Comparison of ENCODE assay signal across 8 cellular contexts in genomic region chr9:4679268-4680177, GRCh38. TPM values are rescaled to one million over a fixed set of nuclear protein-coding genes. Genes with fewer than 3 reads are reported as not detected.
DNase-seq lines count a peak whose midpoint lies in the region; ATAC-seq, FAIRE-seq and TF ChIP-seq lines count a peak whose summit lies in the region.

Gene CDC37L1, plus strand, starts transcription at chr9:4679569. Its CDS starts 199 bp downstream, at chr9:4679768.

- intact Hi-C loops in left ventricle myocardium superior (cut with micrococcal nuclease) (no loop called here), prostate gland (cut with DNase I) (loop anchor here (10.0 kb wide), 1 partner anchor 945 kb away; the partner anchor contains the start of gene RIC1)

- peak; percentile 27 to 88 (median 70) for TF ChIP-seq CTCF in prostate gland (IDR thresholded peaks at IDR 0.05)

- DNase-seq in GM12892 (ENCODE audit: insufficient read length) (peak; percentile 84), NCI-H146 (lab: John Stamatoyannopoulos, UW) (peak; percentile 97), T-helper 1 cell (peak; percentile 95 to 99 (median 98)), amygdala (lab: John Stamatoyannopoulos, UW) (peak; percentile 87 to 99 (median 95)), left ventricle myocardium superior (peak; percentile 99), prostate gland (ENCODE audit: low spot score) (peak; percentile 98), urothelium cell line (ENCODE audit: low spot score) (peak; percentile 91)

- TF ChIP-seq POLR2A in GM12892 (IDR thresholded peaks at IDR 0.05; ENCODE audit: low read depth, low read length) (peak; percentile 94), prostate gland (IDR thresholded peaks at IDR 0.05) (peak; percentile 99)

- H3K4me1 ChIP-seq in prostate gland (replicated peaks): no peaks in the 10 kb centered on the region

- ATAC-seq in HG02852 (IDR thresholded peaks at IDR 0.05; ENCODE audit: unreplicated experiment) (peak; percentile 97), left ventricle myocardium superior (peak; percentile 99)

- no peaks in the 10 kb centered on the region for H3K9me3 ChIP-seq in prostate gland

- under 1% methylated on average over 59 of the region's 66 CpGs for WGBS in prostate gland

- H3K4me3 ChIP-seq in prostate gland: peak within 1 kb of the TSS; percentile 54 to 92

- peak within 1 kb of the TSS; percentile 94 to 98 for H3K27ac ChIP-seq in prostate gland

- no peaks in the 10 kb centered on the region for H3K36me3 ChIP-seq in prostate gland

- H3K27me3 ChIP-seq in prostate gland (replicated peaks; ENCODE audit: insufficient read depth): no peaks in the 10 kb centered on the region

- FAIRE-seq in GM12892 (lab: Jason Lieb, UNC) (peak; percentile 96), urothelium cell line (lab: Jason Lieb, UNC) (no peak)

RNA-seq across cellular contexts. Expression of gene CDC37L1, which starts in this region (rescaled TPM):
- 8.4 TPM for polyA plus RNA-seq in GM12892 (2012; ENCODE audit: missing spikeins)
- total RNA-seq in left ventricle myocardium superior: 35.3 TPM
- 10 to 100 TPM; 29.2 to 37.7 TPM for total RNA-seq in prostate gland

Comparison
In these comparisons a context has a peak if more than half of its experiments do, and no peak if none do; other contexts are left out.
1. Peak in every context shown above with its lines: DNase-seq, ATAC-seq, H3K4me3 ChIP-seq and H3K27ac ChIP-seq.